ENCODE assay signal across 8 cellular contexts in the genomic region with DNA sequence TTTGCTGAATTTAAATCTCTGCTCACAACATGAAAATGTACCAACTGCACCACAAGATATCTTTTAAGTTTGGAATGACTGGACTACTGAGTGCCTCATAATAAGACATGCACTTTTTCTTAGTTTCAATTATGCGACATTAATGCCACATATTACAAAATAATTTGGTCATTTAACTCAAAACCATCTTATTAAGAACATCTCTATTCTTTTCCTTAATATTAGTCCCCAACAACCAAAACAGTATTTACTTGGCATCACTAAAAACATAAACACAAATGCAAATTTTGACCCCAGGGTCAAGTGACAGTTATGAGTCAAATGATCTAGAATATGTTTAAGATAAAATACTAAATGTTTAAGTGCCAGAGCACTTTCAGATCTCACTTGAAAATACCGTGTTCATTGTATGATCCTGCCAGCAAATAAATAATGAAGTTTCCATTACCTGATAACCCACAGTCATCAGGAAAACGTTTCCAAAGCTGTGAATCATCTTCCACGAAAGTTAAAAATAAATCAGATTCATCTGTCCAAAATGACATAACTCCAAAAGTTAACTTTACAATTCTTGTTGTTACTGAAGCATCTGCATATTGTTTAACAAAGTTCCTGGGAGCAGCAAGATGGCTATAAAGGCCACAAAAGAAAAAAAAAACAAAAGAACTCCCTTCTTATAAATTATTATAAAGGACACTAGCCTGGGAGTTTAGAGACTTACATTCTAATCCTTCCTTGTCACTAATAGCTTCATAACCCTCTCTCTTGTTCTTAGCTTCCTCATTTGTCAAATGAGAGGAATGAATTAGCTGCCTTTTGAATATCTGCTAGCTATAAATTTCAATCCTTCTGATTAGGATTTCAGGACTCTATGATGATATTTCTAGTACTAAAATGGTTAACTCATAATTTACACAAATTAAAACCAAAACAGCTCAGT. TPM values are rescaled to one million over a fixed set of nuclear protein-coding genes. Genes with fewer than 3 reads are reported as not detected.
DNase-seq lines count a peak whose midpoint lies in the region; ATAC-seq and TF ChIP-seq lines count a peak whose summit lies in the region.

No MANE protein-coding gene starts in this region.

- H3K9ac ChIP-seq in SK-N-SH, result peak overlapping the region; percentile 40; the same call in 1 of the 2 replicates

- H3K27me3 ChIP-seq in GM23338 (ENCODE audit: insufficient read depth) (no peaks in the 10 kb centered on the region), SK-N-SH (ENCODE audit: insufficient read depth) (no peaks in the 10 kb centered on the region)

- H3K36me3 ChIP-seq in GM23338 (ENCODE audit: insufficient read depth), result no peaks in the 10 kb centered on the region; the same call in 1 of the 2 replicates
- peaks cover 2 to 27% of the 10 kb centered on the region in 2 experiments for H3K36me3 ChIP-seq in SK-N-SH (replicated peaks in 1 of 2; ENCODE audit: control insufficient read depth in 1 of 2, insufficient read depth in 2 of 2, low read length in 1 of 2)

- peaks cover 8% of the 10 kb centered on the region; the same call in 1 of the 2 replicates for H3K9me3 ChIP-seq in SK-N-SH

- no peak overlapping the region for H3K4me3 ChIP-seq in GM23338
- H3K4me3 ChIP-seq in SK-N-SH (ENCODE audit: low read depth in 2 of 2, low read length in 1 of 2), result no peak overlapping the region

- H3F3A ChIP-seq in GM23338 (replicated peaks; ENCODE audit: low read depth) (0 out of 2 replicates have a peak, but pooled peaks cover 14% of the 10 kb centered on the region), SK-N-SH (replicated peaks; ENCODE audit: insufficient read depth) (peaks cover 19% of the 10 kb centered on the region)

- TF ChIP-seq RAD21 in SK-N-SH (IDR thresholded peaks at IDR 0.05; ENCODE audit: low read length), result no peak

- peaks cover 26% of the 10 kb centered on the region for H4K20me1 ChIP-seq in GM23338 (replicated peaks; ENCODE audit: insufficient read depth)
- H4K20me1 ChIP-seq in SK-N-SH (ENCODE audit: insufficient read depth), result peaks cover 86% of the 10 kb centered on the region

- H3K27ac Mint-ChIP-seq in GM23338, result peak overlapping the region; percentile 4; the same call in 1 of the 2 replicates

- peak in 1 of 2 experiments; percentile 65; a peak in 2 of 4 replicates for TF ChIP-seq EP300 in SK-N-SH (IDR thresholded peaks at IDR 0.05; ENCODE audit: borderline replicate concordance in 1 of 2, low read depth in 1 of 2, low read length in 1 of 2)

- peaks cover 6% of the 10 kb centered on the region for H3K27me3 Mint-ChIP-seq in GM23338 (ENCODE audit: insufficient read depth, low read depth, poor library complexity)

- H3K4me1 Mint-ChIP-seq in GM23338, result peaks cover 47% of the 10 kb centered on the region

- H3K27ac ChIP-seq in GM23338 (ENCODE audit: low read depth), result no peak overlapping the region
- peak overlapping the region; percentile 29 to 81; a peak in 3 of 4 replicates for H3K27ac ChIP-seq in SK-N-SH (ENCODE audit: low read depth in 2 of 2, low read length in 1 of 2)

- H2AFZ ChIP-seq in GM23338 (no peak overlapping the region), SK-N-SH (ENCODE audit: low read depth) (no peak overlapping the region)

- TF ChIP-seq CTCF in GM23338 (conservative IDR thresholded peaks at IDR 0.05; ENCODE audit: low read depth in 2 of 2), result no peak
- no peak for TF ChIP-seq CTCF in SK-N-SH (IDR thresholded peaks at IDR 0.05)

- 1% methylated on average over 4 of the region's 4 CpGs for WGBS in SK-N-SH (ENCODE audit: low lambda C conversion rate)

- POLR2A ChIA-PET in SK-N-SH (lab: Yijun Ruan, JAX), result no interaction called here

- peaks cover 22% of the 10 kb centered on the region; the same call in 2 of the 3 replicates for H3K36me3 Mint-ChIP-seq in GM23338 (ENCODE audit: low read depth)

- peak; percentile 28 for DNase-seq in GM03348 (ENCODE audit: low spot score)
- DNase-seq in GM23338 (ENCODE audit: low spot score), result no peak
- DNase-seq in SK-N-SH, result no peak
- DNase-seq in kidney glomerular epithelial cell (lab: John Stamatoyannopoulos, UW), result peak; percentile 54
- no peak for DNase-seq in mesenteric fat pad (ENCODE audit: low spot score)
- no peak for DNase-seq in AG08396 (ENCODE audit: low spot score)
- DNase-seq in NCI-H1048 (lab: John Stamatoyannopoulos, UW), result no peak
- no peak for DNase-seq in SHP77 (lab: John Stamatoyannopoulos, UW)

- H3K4me1 ChIP-seq in GM23338 (ENCODE audit: insufficient read depth) (peaks cover 53% of the 10 kb centered on the region), SK-N-SH (ENCODE audit: control insufficient read depth in 1 of 2, insufficient read depth in 2 of 2, low read depth in 1 of 2, low read length in 1 of 2) (peaks cover 8 to 13% of the 10 kb centered on the region in 2 experiments)

- no peak for ATAC-seq in GM23338

- no peak overlapping the region; the same call in 2 of the 3 replicates for H3K4me3 Mint-ChIP-seq in GM23338

- no peak overlapping the region for H3K4me2 ChIP-seq in GM23338
- peak overlapping the region; percentile 64 for H3K4me2 ChIP-seq in SK-N-SH

- H3K79me2 ChIP-seq in GM23338 (replicated peaks; ENCODE audit: insufficient read depth) (peaks cover 100% of the 10 kb centered on the region), SK-N-SH (ENCODE audit: insufficient read depth) (peaks cover 100% of the 10 kb centered on the region)

- CTCF ChIA-PET in SK-N-SH (lab: Yijun Ruan, JAX), result interaction anchor here (1.1 to 1.9 kb wide), 3 partner anchors 10 to 88 kb away, joined by 3 to 8 read pairs (median 4); no protein-coding TSS in a partner anchor

- H3K9me2 ChIP-seq in GM23338 (ENCODE audit: insufficient read depth) (no peaks in the 10 kb centered on the region; the same call in 1 of the 2 replicates), SK-N-SH (no peaks in the 10 kb centered on the region)

- H3K9me3 Mint-ChIP-seq in GM23338, result peaks cover 11% of the 10 kb centered on the region; the same call in 2 of the 3 replicates

TF ChIP-seq in GM23338, 12 proteins besides CTCF, POLR2A, EP300 and RAD21 (continues in another document):
- no peak for TF ChIP-seq JUNB (IDR thresholded peaks at IDR 0.05; ENCODE audit: unreplicated experiment)

TF ChIP-seq in SK-N-SH, 30 proteins besides CTCF, POLR2A, EP300 and RAD21 (continues in another document):
- TF ChIP-seq TAF1 (IDR thresholded peaks at IDR 0.05; ENCODE audit: borderline replicate concordance, low read depth, low read length), result no peak
- TF ChIP-seq, protein P1, sequence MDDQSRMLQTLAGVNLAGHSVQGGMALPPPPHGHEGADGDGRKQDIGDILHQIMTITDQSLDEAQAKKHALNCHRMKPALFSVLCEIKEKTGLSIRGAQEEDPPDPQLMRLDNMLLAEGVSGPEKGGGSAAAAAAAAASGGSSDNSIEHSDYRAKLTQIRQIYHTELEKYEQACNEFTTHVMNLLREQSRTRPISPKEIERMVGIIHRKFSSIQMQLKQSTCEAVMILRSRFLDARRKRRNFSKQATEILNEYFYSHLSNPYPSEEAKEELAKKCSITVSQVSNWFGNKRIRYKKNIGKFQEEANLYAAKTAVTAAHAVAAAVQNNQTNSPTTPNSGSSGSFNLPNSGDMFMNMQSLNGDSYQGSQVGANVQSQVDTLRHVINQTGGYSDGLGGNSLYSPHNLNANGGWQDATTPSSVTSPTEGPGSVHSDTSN (IDR thresholded peaks at IDR 0.05), result peak; percentile 86
- TF ChIP-seq TEAD4 (IDR thresholded peaks at IDR 0.05; ENCODE audit: borderline replicate concordance, insufficient read depth), result peak; percentile 41; the same call in 1 of the 2 replicates
- no peak for TF ChIP-seq CHD2 (IDR thresholded peaks at IDR 0.05; ENCODE audit: low read length, partially characterized antibody)
- TF ChIP-seq MEF2A (IDR thresholded peaks at IDR 0.05; ENCODE audit: borderline replicate concordance, low read depth), result peak; percentile 81
- TF ChIP-seq JUND (IDR thresholded peaks at IDR 0.05), result peak; percentile 68
- peak; percentile 55; the same call in 1 of the 2 replicates for TF ChIP-seq NFIC (IDR thresholded peaks at IDR 0.05; ENCODE audit: borderline replicate concordance)
- peak; percentile 46; the same call in 1 of the 2 replicates for TF ChIP-seq POLR2AphosphoS5 (IDR thresholded peaks at IDR 0.05; ENCODE audit: low read depth, low read length)
- no peak for TF ChIP-seq MXI1 (IDR thresholded peaks at IDR 0.05; ENCODE audit: low read depth, low read length)
- peak; percentile 84 for TF ChIP-seq TCF12 (IDR thresholded peaks at IDR 0.05)

RNA-seq across cellular contexts. Expression of a gene that starts 30.5 kb away (rescaled TPM):
- total RNA-seq in GM23338 (2014; rRNA removed; shearing (Covaris generic)), result 13.4 and 25.9 TPM in 2 replicates
- polyA plus RNA-seq in GM23338 (2016; fragmentation: Nextera tagmentation; extraction: Ambion mirVana), result 13.3 and 15.7 TPM in 2 replicates
- 1.7 and 3.4 TPM in 2 replicates for polyA plus RNA-seq in SK-N-SH (2012; rRNA removed)
- polyA plus RNA-seq in SK-N-SH (2012; cell fraction: cytosol; rRNA removed), result 4.0 and 4.8 TPM in 2 replicates
- 3.7 and 4.9 TPM in 2 replicates for polyA plus RNA-seq in SK-N-SH (2012; cell fraction: nucleus; rRNA removed)
- 7.3 TPM for total RNA-seq in mesenteric fat pad

RNA-seq across cellular contexts. Expression of a gene that starts 31.2 kb away (rescaled TPM):
- 39.0 and 40.6 TPM in 2 replicates for total RNA-seq in GM23338 (2014; rRNA removed; shearing (Covaris generic))
- polyA plus RNA-seq in GM23338 (2016; fragmentation: Nextera tagmentation; extraction: Ambion mirVana) (28.3 and 35.0 TPM in 2 replicates), SK-N-SH (2012; rRNA removed) (7.2 and 8.9 TPM in 2 replicates)
- polyA plus RNA-seq in SK-N-SH (2012; cell fraction: cytosol; rRNA removed), result 7.5 and 8.5 TPM in 2 replicates
- 7.4 and 17.1 TPM in 2 replicates for polyA plus RNA-seq in SK-N-SH (2012; cell fraction: nucleus; rRNA removed)
- 42.0 TPM for total RNA-seq in mesenteric fat pad

Comparison
In these comparisons a context has a peak if more than half of its experiments do, and no peak if none do; other contexts are left out.
1. DNase-seq: peak in GM03348 (single experiment) and kidney glomerular epithelial cell (single experiment); none in GM23338 (single experiment), SK-N-SH (single experiment), mesenteric fat pad (single experiment), AG08396 (single experiment), NCI-H1048 (single experiment) and SHP77 (0 of 2).